ENCODE assay signal across 22 cellular contexts in genomic region chr1:208179850-208180416, GRCh38.
DNase-seq lines count a peak whose midpoint lies in the region; ATAC-seq and TF ChIP-seq lines count a peak whose summit lies in the region.
"Had no signal": no experiment of that assay in that cellular context is flagged by ENCODE, and none has a peak within 500 bp of the region (broad histone marks: within the 10 kb centered on the region; RNA-seq: fewer than 3 reads in every experiment).

No MANE protein-coding gene starts in this region.

- no peak overlapping the region for H3K4me3 ChIP-seq in hepatocyte
- H3K4me3 ChIP-seq in skeletal muscle satellite cell (ENCODE audit: low read length) = no peak overlapping the region
- H3K4me3 ChIP-seq: SJCRH30, spleen, tibial artery had no signal

- H3K9me2 ChIP-seq in hepatocyte (replicated peaks; ENCODE audit: insufficient read depth) = no peaks in the 10 kb centered on the region

- no peak overlapping the region for H2AFZ ChIP-seq in hepatocyte

- ATAC-seq in GM21576 (IDR thresholded peaks at IDR 0.05; ENCODE audit: unreplicated experiment) (no peak), HG02885 (IDR thresholded peaks at IDR 0.05; ENCODE audit: poor library complexity, unreplicated experiment) (no peak)
- ATAC-seq: effector memory CD8-positive, alpha-beta T cell; stimulated activated effector memory CD8-positive, alpha-beta T cell treated with anti-CD3 and anti-CD28 coated beads, Interleukin-12 subunit alpha, Interleukin-12 subunit beta, amount 100 ng/mL, for 72 hours had no signal

- 47% methylated on average over 7 of the region's 7 CpGs for WGBS in hepatocyte (ENCODE audit: low lambda C conversion rate, missing lambda C conversion rate)

- H3K27ac ChIP-seq in hepatocyte = peak overlapping the region; percentile 89
- H3K27ac ChIP-seq: SJCRH30, spleen, tibial artery had no signal

- TF ChIP-seq CTCF in hepatocyte (IDR thresholded peaks at IDR 0.05; ENCODE audit: poor library complexity) = no peak

- H3K4me2 ChIP-seq in hepatocyte = no peak overlapping the region
- H3K4me2 ChIP-seq in skeletal muscle satellite cell (ENCODE audit: low read length) = no peak overlapping the region

- H3K27me3 ChIP-seq in hepatocyte (no peaks in the 10 kb centered on the region), skeletal muscle satellite cell (ENCODE audit: control insufficient read depth, insufficient read depth, low read length) (no peaks in the 10 kb centered on the region)
- H3K27me3 ChIP-seq: SJCRH30, spleen, tibial artery had no signal

- H3K9me3 ChIP-seq in hepatocyte (ENCODE audit: low read depth) (no peaks in the 10 kb centered on the region), skeletal muscle satellite cell (replicated peaks; ENCODE audit: low read length) (no peaks in the 10 kb centered on the region)
- H3K9me3 ChIP-seq: SJCRH30, spleen, tibial artery had no signal

- H4K20me1 ChIP-seq in hepatocyte (ENCODE audit: insufficient read depth, poor library complexity, severe bottlenecking) = no peaks in the 10 kb centered on the region

- peak overlapping the region; percentile 16 for H3K9ac ChIP-seq in skeletal muscle satellite cell (ENCODE audit: low read depth, low read length)

- H3K36me3 ChIP-seq in hepatocyte (replicated peaks; ENCODE audit: insufficient read depth, low read depth) = no peaks in the 10 kb centered on the region
- H3K36me3 ChIP-seq in skeletal muscle satellite cell (ENCODE audit: insufficient read depth, low read length) = peaks cover 63% of the 10 kb centered on the region
- H3K36me3 ChIP-seq: spleen, tibial artery had no signal

- DNase-seq in NCI-H2081 (lab: John Stamatoyannopoulos, UW) (peak; percentile 6 to 13), NCI-H2081 treated with DMSO at 0.1 percent for 48 hours (lab: John Stamatoyannopoulos, UW) (no peak), OCI-M1 (lab: John Stamatoyannopoulos, UW) (peak; percentile 43), hepatocyte (ENCODE audit: low spot score) (no peak), DMS153 (lab: John Stamatoyannopoulos, UW) (no peak)
- DNase-seq: 8988T; activated CD4-positive, alpha-beta T cell treated with anti-CD3 and anti-CD28 coated beads for 1 hour; activated effector memory CD4-positive, alpha-beta T cell treated with anti-CD3 and anti-CD28 coated beads, Interleukin-2, amount 50 U/mL, for 16 hours; amniotic stem cell; CD4-positive, CD25-positive, alpha-beta regulatory T cell; central memory CD4-positive, alpha-beta T cell; effector memory CD8-positive, alpha-beta T cell; GOT3; hypothalamus; spleen; T1000; tibial artery had no signal

- no peaks in the 10 kb centered on the region for H3K79me2 ChIP-seq in hepatocyte

- H3K4me1 ChIP-seq in hepatocyte (ENCODE audit: insufficient read depth) = peaks cover 82% of the 10 kb centered on the region
- peaks cover 85% of the 10 kb centered on the region for H3K4me1 ChIP-seq in skeletal muscle satellite cell (ENCODE audit: control insufficient read depth, insufficient read depth, low read length)

Comparison
In these comparisons a context has a peak if more than half of its experiments do, and no peak if none do; other contexts are left out.
1. DNase-seq: peak in NCI-H2081 (2 of 2) and OCI-M1 (single experiment); none in NCI-H2081 treated with DMSO at 0.1 percent for 48 hours (single experiment), hepatocyte (single experiment) and DMS153 (single experiment).